In genomic region chr1:185559684-185560310, GRCh38 we compare ENCODE assay signal across 8 cellular contexts.
DNase-seq lines count a peak whose midpoint lies in the region; ATAC-seq lines count a peak whose summit lies in the region.

No MANE protein-coding gene starts in this region.

- no peak overlapping the region for H3K4me3 Mint-ChIP-seq in activated naive CD4-positive, alpha-beta T cell treated with anti-CD3 and anti-CD28 coated beads, Interleukin-2, amount 10 ng/mL, durations not matched to agents 7 days and 5 days

- no peaks in the 10 kb centered on the region for H3K36me3 Mint-ChIP-seq in activated naive CD4-positive, alpha-beta T cell treated with anti-CD3 and anti-CD28 coated beads, Interleukin-2, amount 10 ng/mL, durations not matched to agents 7 days and 5 days

- no peaks in the 10 kb centered on the region for H3K9me3 Mint-ChIP-seq in activated naive CD4-positive, alpha-beta T cell treated with anti-CD3 and anti-CD28 coated beads, Interleukin-2, amount 10 ng/mL, durations not matched to agents 7 days and 5 days

- peak; percentile 73 for DNase-seq in COLO829 (ENCODE audit: low spot score)
- peak; percentile 52 for DNase-seq in GM19238 (ENCODE audit: insufficient read length, low spot score)
- peak; percentile 55 for DNase-seq in NT2/D1 (ENCODE audit: low read depth, low spot score)
- DNase-seq in activated naive CD4-positive, alpha-beta T cell treated with anti-CD3 and anti-CD28 coated beads, Interleukin-2, amount 10 ng/mL, durations not matched to agents 7 days and 5 days = peak; percentile 76
- peak; percentile 41 for DNase-seq in hepatic stellate cell (ENCODE audit: low spot score)
- DNase-seq in stimulated activated CD4-positive, alpha-beta T cell treated with anti-CD3 and anti-CD28 coated beads, Interleukin-4, amount 100 ng/mL, for 24 hours = peak; percentile 38
- no peak for DNase-seq in mesenteric fat pad (ENCODE audit: low spot score)

- no peaks in the 10 kb centered on the region for H3K27me3 Mint-ChIP-seq in activated naive CD4-positive, alpha-beta T cell treated with anti-CD3 and anti-CD28 coated beads, Interleukin-2, amount 10 ng/mL, durations not matched to agents 7 days and 5 days

- no peaks in the 10 kb centered on the region for H3K36me3 ChIP-seq in NT2/D1 (ENCODE audit: insufficient read depth, insufficient read length, low read length)

- peak; percentile 89 for ATAC-seq in HG03108 (IDR thresholded peaks at IDR 0.05; ENCODE audit: unreplicated experiment)

- H3K9ac ChIP-seq in NT2/D1 (ENCODE audit: insufficient read length, low read depth) = no peak overlapping the region

- no peaks in the 10 kb centered on the region for H3K4me1 ChIP-seq in NT2/D1 (ENCODE audit: insufficient read depth, insufficient read length)

- peaks cover 40% of the 10 kb centered on the region for H3K4me1 Mint-ChIP-seq in activated naive CD4-positive, alpha-beta T cell treated with anti-CD3 and anti-CD28 coated beads, Interleukin-2, amount 10 ng/mL, durations not matched to agents 7 days and 5 days

- no peaks in the 10 kb centered on the region for H3K9me3 ChIP-seq in NT2/D1 (ENCODE audit: insufficient read depth, low read length)

- H3K27me3 ChIP-seq in NT2/D1 (ENCODE audit: insufficient read depth, insufficient read length) = no peaks in the 10 kb centered on the region

- CTCF ChIA-PET in activated naive CD4-positive, alpha-beta T cell treated with anti-CD3 and anti-CD28 coated beads, Interleukin-2, amount 10 ng/mL, durations not matched to agents 7 days and 5 days (lab: Charles Lee) = interaction anchor here (0.7 to 4.1 kb wide), 15 partner anchors 10 to 343 kb away, joined by 3 to 28 read pairs (median 4); partner anchors contain the start of gene IVNS1ABP

- peak overlapping the region; percentile 59 for H3K27ac Mint-ChIP-seq in activated naive CD4-positive, alpha-beta T cell treated with anti-CD3 and anti-CD28 coated beads, Interleukin-2, amount 10 ng/mL, durations not matched to agents 7 days and 5 days

- H3K4me3 ChIP-seq in NT2/D1 (ENCODE audit: insufficient read length, low read depth) = no peak overlapping the region
